Comparison of ENCODE assay signal across 8 cellular contexts in genomic region chr11:11966826-11967668, GRCh38. TPM values are rescaled to one million over a fixed set of nuclear protein-coding genes. Genes with fewer than 3 reads are reported as not detected.
A peak's percentile ranks its signal among the peaks of the same experiment; 100 is the strongest.
DNase-seq lines count a peak whose midpoint lies in the region; ATAC-seq and TF ChIP-seq lines count a peak whose summit lies in the region.

No MANE protein-coding gene starts in this region.

- H3K27me3 Mint-ChIP-seq in activated CD4-positive, alpha-beta T cell treated with anti-CD3 and anti-CD28 coated beads for 36 hours: peaks cover 2% of the 10 kb centered on the region

- H3K27ac ChIP-seq in coronary artery: no peak overlapping the region

- CTCF ChIA-PET in activated CD4-positive, alpha-beta T cell treated with anti-CD3 and anti-CD28 coated beads for 36 hours (lab: Charles Lee): interaction anchor here (0.5 to 3.4 kb wide), 22 partner anchors 9 to 366 kb away, joined by 3 to 14 read pairs (median 4); no protein-coding TSS in a partner anchor

- TF ChIP-seq CTCF in GM12874 (IDR thresholded peaks at IDR 0.05; ENCODE audit: insufficient read depth, low read depth, low read length) (peak; percentile 94), coronary artery (IDR thresholded peaks at IDR 0.05) (peak; percentile 69)

- intact Hi-C loops in activated CD4-positive, alpha-beta T cell treated with anti-CD3 and anti-CD28 coated beads for 36 hours (cut with DNase I, micrococcal nuclease): loop anchor here (1.0 to 2.0 kb wide), 2 partner anchors 168 kb away; no protein-coding TSS in a partner anchor

- peak; percentile 72 for DNase-seq in A172 (ENCODE audit: low spot score)
- DNase-seq in NCI-H1694 (lab: John Stamatoyannopoulos, UW): peak; percentile 78
- peak; percentile 86 for DNase-seq in activated CD4-positive, alpha-beta T cell treated with anti-CD3 and anti-CD28 coated beads for 36 hours
- peak; percentile 77 for DNase-seq in coronary artery (ENCODE audit: low spot score)
- DNase-seq in mesenteric fat pad (ENCODE audit: low spot score): peak; percentile 90
- peak; percentile 85 for DNase-seq in stimulated activated CD8-positive, alpha-beta memory T cell treated with anti-CD3 and anti-CD28 coated beads, Interleukin-4, amount 100 ng/mL, for 48 hours

- POLR2A ChIA-PET in activated CD4-positive, alpha-beta T cell treated with anti-CD3 and anti-CD28 coated beads for 36 hours (lab: Charles Lee): no interaction called here

- H3K27ac Mint-ChIP-seq in activated CD4-positive, alpha-beta T cell treated with anti-CD3 and anti-CD28 coated beads for 36 hours: no peak overlapping the region

- ATAC-seq in HG02763 (IDR thresholded peaks at IDR 0.05; ENCODE audit: unreplicated experiment): peak; percentile 72
- peak; percentile 98 for ATAC-seq in activated CD4-positive, alpha-beta T cell treated with anti-CD3 and anti-CD28 coated beads for 36 hours

- H3K9me3 Mint-ChIP-seq in activated CD4-positive, alpha-beta T cell treated with anti-CD3 and anti-CD28 coated beads for 36 hours (ENCODE audit: low read depth): no peaks in the 10 kb centered on the region

- peaks cover 4% of the 10 kb centered on the region for H3K4me1 Mint-ChIP-seq in activated CD4-positive, alpha-beta T cell treated with anti-CD3 and anti-CD28 coated beads for 36 hours

- no peak overlapping the region for H3K4me3 ChIP-seq in coronary artery

- H3K4me3 Mint-ChIP-seq in activated CD4-positive, alpha-beta T cell treated with anti-CD3 and anti-CD28 coated beads for 36 hours: no peak overlapping the region

- H3K36me3 Mint-ChIP-seq in activated CD4-positive, alpha-beta T cell treated with anti-CD3 and anti-CD28 coated beads for 36 hours (ENCODE audit: low read depth): no peaks in the 10 kb centered on the region

RNA-seq across cellular contexts. Expression of gene DKK3, which starts 41.4 kb away (rescaled TPM):
- 439 and 474 TPM in 2 replicates for total RNA-seq in A172 (2014; rRNA removed; shearing (Covaris generic))
- total RNA-seq in activated CD4-positive, alpha-beta T cell treated with anti-CD3 and anti-CD28 coated beads for 36 hours: not detected
- total RNA-seq in mesenteric fat pad: 8.9 TPM

Comparison
In these comparisons a context has a peak if more than half of its experiments do, and no peak if none do; other contexts are left out.
1. RNA of gene DKK3, which starts 41.4 kb away (total RNA-seq): 439 to 474 TPM in A172; 8.9 TPM in mesenteric fat pad (single experiment) and not detected in activated CD4-positive, alpha-beta T cell treated with anti-CD3 and anti-CD28 coated beads for 36 hours; every median in the first group is over 10 times any median in the second.
2. Peak in every context shown above with its lines, with median percentiles within 50 percentile points of each other: DNase-seq.